In the genomic region with DNA sequence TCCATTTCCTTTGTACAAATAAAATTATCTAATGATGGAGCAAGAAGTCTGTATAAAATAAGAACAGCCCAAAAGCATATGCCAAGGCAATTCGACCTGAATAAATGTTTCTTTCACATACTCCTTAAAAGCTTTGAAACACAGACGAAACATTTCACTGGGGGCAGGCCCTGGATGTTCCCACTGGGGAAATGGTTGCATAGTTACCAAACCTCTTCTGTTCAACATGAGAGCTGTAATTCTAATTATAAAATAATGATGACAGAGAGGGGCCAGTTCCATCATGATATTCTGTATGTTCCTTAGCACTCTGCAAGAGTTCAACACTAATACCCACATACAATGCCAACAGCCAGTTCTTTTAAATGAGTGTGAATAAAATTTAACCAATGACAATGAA, we compare ENCODE assay signal across 22 cellular contexts.
"Had no signal": no experiment of that assay in that cellular context is flagged by ENCODE, and none has a peak within 500 bp of the region (broad histone marks: within the 10 kb centered on the region; RNA-seq: fewer than 3 reads in every experiment).

No MANE protein-coding gene starts in this region.

- DNase-seq: activated CD4-positive, alpha-beta memory T cell treated with anti-CD3 and anti-CD28 coated beads for 36 hours; activated CD8-positive, alpha-beta memory T cell treated with anti-CD3 and anti-CD28 coated beads, Interleukin-2, amount 10 ng/mL, durations not matched to agents 7 days and 5 days; activated gamma-delta T cell; activated naive CD8-positive, alpha-beta T cell treated with anti-CD3 and anti-CD28 coated beads, Interleukin-2, amount 10 ng/mL, durations not matched to agents 7 days and 5 days; activated T-cell treated with anti-CD3 and anti-CD28 coated beads, Interleukin-2, amount 50 U/mL, for 1 hour; brain microvascular endothelial cell; cortex of kidney; effector CD4-positive, alpha-beta T cell; esophagus squamous epithelium; kidney glomerular epithelial cell; naive B cell; stimulated activated CD4-positive, alpha-beta T cell treated with anti-CD3 and anti-CD28 coated beads, Interleukin-4, amount 100 ng/mL, for 4 hours; stimulated activated CD8-positive, alpha-beta memory T cell treated with anti-CD3 and anti-CD28 coated beads, Interleukin-4, amount 100 ng/mL, for 48 hours; stimulated activated naive CD4-positive, alpha-beta T cell treated with Interleukin-2 at 50 U/mL for 16 hours; substantia nigra; transverse colon; WERI-Rb-1 had no signal

- H3K27ac Mint-ChIP-seq: activated CD4-positive, alpha-beta memory T cell treated with anti-CD3 and anti-CD28 coated beads for 36 hours; activated CD8-positive, alpha-beta memory T cell treated with anti-CD3 and anti-CD28 coated beads, Interleukin-2, amount 10 ng/mL, durations not matched to agents 7 days and 5 days; activated naive CD8-positive, alpha-beta T cell treated with anti-CD3 and anti-CD28 coated beads, Interleukin-2, amount 10 ng/mL, durations not matched to agents 7 days and 5 days; naive B cell; T-helper 1 cell treated with Interleukin-12 subunit alpha and Interleukin-12 subunit beta and Interleukin-4 antibody, amounts not matched to agents 30 μg/mL and 1 μg/mL, for 36 hours had no signal

- H3K9me3 ChIP-seq: esophagus squamous epithelium, neutrophil, transverse colon, vagina had no signal

- H3K27me3 ChIP-seq: brain microvascular endothelial cell, vagina had no signal

- H3K9ac ChIP-seq: parathyroid adenoma had no signal

- H3K36me3 Mint-ChIP-seq: activated CD4-positive, alpha-beta memory T cell treated with anti-CD3 and anti-CD28 coated beads for 36 hours; activated CD8-positive, alpha-beta memory T cell treated with anti-CD3 and anti-CD28 coated beads, Interleukin-2, amount 10 ng/mL, durations not matched to agents 7 days and 5 days; activated naive CD8-positive, alpha-beta T cell treated with anti-CD3 and anti-CD28 coated beads, Interleukin-2, amount 10 ng/mL, durations not matched to agents 7 days and 5 days; naive B cell had no signal

- H3K9me3 Mint-ChIP-seq: activated CD4-positive, alpha-beta memory T cell treated with anti-CD3 and anti-CD28 coated beads for 36 hours; activated naive CD8-positive, alpha-beta T cell treated with anti-CD3 and anti-CD28 coated beads, Interleukin-2, amount 10 ng/mL, durations not matched to agents 7 days and 5 days; T-helper 1 cell treated with Interleukin-12 subunit alpha and Interleukin-12 subunit beta and Interleukin-4 antibody, amounts not matched to agents 30 μg/mL and 1 μg/mL, for 36 hours had no signal

- H3K36me3 ChIP-seq: brain microvascular endothelial cell, esophagus squamous epithelium, neutrophil, transverse colon, vagina, WERI-Rb-1 had no signal

- H3K79me2 ChIP-seq: parathyroid adenoma had no signal

- H3K4me1 Mint-ChIP-seq: activated CD8-positive, alpha-beta memory T cell treated with anti-CD3 and anti-CD28 coated beads, Interleukin-2, amount 10 ng/mL, durations not matched to agents 7 days and 5 days had no signal

- H3K27ac ChIP-seq: brain microvascular endothelial cell, esophagus squamous epithelium, neutrophil, parathyroid adenoma, skin epidermis, transverse colon, vagina, WERI-Rb-1 had no signal

- H3K4me1 ChIP-seq: transverse colon, vagina had no signal

- H3K4me3 Mint-ChIP-seq: activated CD4-positive, alpha-beta memory T cell treated with anti-CD3 and anti-CD28 coated beads for 36 hours; activated CD8-positive, alpha-beta memory T cell treated with anti-CD3 and anti-CD28 coated beads, Interleukin-2, amount 10 ng/mL, durations not matched to agents 7 days and 5 days; activated naive CD8-positive, alpha-beta T cell treated with anti-CD3 and anti-CD28 coated beads, Interleukin-2, amount 10 ng/mL, durations not matched to agents 7 days and 5 days; naive B cell; T-helper 1 cell treated with Interleukin-12 subunit alpha and Interleukin-12 subunit beta and Interleukin-4 antibody, amounts not matched to agents 30 μg/mL and 1 μg/mL, for 36 hours had no signal

- ATAC-seq: activated CD8-positive, alpha-beta memory T cell treated with anti-CD3 and anti-CD28 coated beads, Interleukin-2, amount 10 ng/mL, durations not matched to agents 7 days and 5 days had no signal

- H3K4me3 ChIP-seq: esophagus squamous epithelium, skin epidermis, transverse colon, vagina had no signal
